8 cellular contexts compared by ENCODE assay signal in the genomic region with DNA sequence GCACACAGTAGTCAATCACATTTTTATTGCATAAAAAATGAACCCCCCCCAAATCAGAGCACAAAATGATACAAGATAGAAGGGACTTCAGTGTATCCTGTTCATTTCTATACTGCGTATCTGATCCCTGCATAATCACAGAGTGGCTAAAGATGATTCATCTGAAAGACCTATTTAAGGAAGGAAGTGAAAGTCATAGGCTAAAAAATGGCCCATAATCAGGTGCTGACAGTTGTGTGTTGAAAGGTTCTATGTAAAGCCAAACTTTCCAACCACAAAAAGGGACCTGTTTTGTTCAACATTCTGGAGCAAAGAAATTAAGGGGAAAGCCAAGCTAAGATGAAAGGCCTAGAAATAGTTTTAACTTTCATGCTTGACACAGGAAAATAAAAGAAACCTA.
DNase-seq lines count a peak whose midpoint lies in the region; ATAC-seq and TF ChIP-seq lines count a peak whose summit lies in the region.

No MANE protein-coding gene starts in this region.

- TF ChIP-seq CTCF in chondrocyte (IDR thresholded peaks at IDR 0.05), result no peak
- no peak for TF ChIP-seq CTCF in Peyer's patch (IDR thresholded peaks at IDR 0.05)

- no peaks in the 10 kb centered on the region for H3K27me3 ChIP-seq in Peyer's patch

- H3K36me3 ChIP-seq in Peyer's patch, result no peaks in the 10 kb centered on the region

- peak overlapping the region; percentile 17 for H3K27ac Mint-ChIP-seq in chondrocyte (ENCODE audit: unreplicated experiment)

- no peaks in the 10 kb centered on the region for H3K4me1 ChIP-seq in Peyer's patch

- H3K27me3 Mint-ChIP-seq in chondrocyte (ENCODE audit: low read depth), result no peaks in the 10 kb centered on the region

- H3K4me1 Mint-ChIP-seq in chondrocyte (ENCODE audit: low read depth), result peaks cover 11% of the 10 kb centered on the region

- no peak overlapping the region for H3K4me3 ChIP-seq in Peyer's patch

- in situ Hi-C loops in KBM-7 (cut with MboI; ENCODE audit: low pct_unique_long_range_greater_than_20kb, low sequenced_read_pairs), result no loop called here

- no peak overlapping the region for H3K4me3 Mint-ChIP-seq in chondrocyte (ENCODE audit: unreplicated experiment)

- H3K9me3 ChIP-seq in Peyer's patch, result no peaks in the 10 kb centered on the region

- DNase-seq in KBM-7 (peak; percentile 81), chondrocyte (ENCODE audit: low spot score) (no peak), dedifferentiated amniotic fluid mesenchymal stem cell (ENCODE audit: extremely low spot score) (no peak), Peyer's patch (no peak), ureter (ENCODE audit: low spot score) (no peak)
- DNase-seq in activated naive CD4-positive, alpha-beta T cell (lab: John Stamatoyannopoulos, UW), result no peak

- peaks cover 3% of the 10 kb centered on the region for H3K36me3 Mint-ChIP-seq in chondrocyte (ENCODE audit: low read depth)

- H3K27ac ChIP-seq in Peyer's patch, result peak overlapping the region in 1 of 4 donors; percentile 22

- ATAC-seq in GM18502 (IDR thresholded peaks at IDR 0.05; ENCODE audit: poor library complexity, unreplicated experiment) (peak; percentile 89), GM21786 (IDR thresholded peaks at IDR 0.05; ENCODE audit: unreplicated experiment) (peak; percentile 93)

- no peaks in the 10 kb centered on the region for H3K9me3 Mint-ChIP-seq in chondrocyte (ENCODE audit: low read depth)

- TF ChIP-seq POLR2A in Peyer's patch (IDR thresholded peaks at IDR 0.05), result no peak
